ENCODE assay signal across 20 cellular contexts in genomic region chr9:13816837-13817236, GRCh38.
DNase-seq lines count a peak whose midpoint lies in the region; ATAC-seq and TF ChIP-seq lines count a peak whose summit lies in the region.
"Had no signal": no experiment of that assay in that cellular context is flagged by ENCODE, and none has a peak within 500 bp of the region (broad histone marks: within the 10 kb centered on the region; RNA-seq: fewer than 3 reads in every experiment).

No MANE protein-coding gene starts in this region.

- POLR2A ChIA-PET in MCF 10A (lab: Yijun Ruan, JAX): interaction anchor here (0.5 to 1.6 kb wide), 3 partner anchors 11 to 422 kb away, joined by 3 to 6 read pairs (median 3); no protein-coding TSS in a partner anchor
- POLR2A ChIA-PET in activated CD4-positive, alpha-beta memory T cell treated with anti-CD3 and anti-CD28 coated beads for 36 hours (lab: Charles Lee): no interaction called here

- no peak overlapping the region for H3K4me3 Mint-ChIP-seq in MCF 10A (ENCODE audit: unreplicated experiment)
- no peak overlapping the region for H3K4me3 Mint-ChIP-seq in activated CD4-positive, alpha-beta memory T cell treated with anti-CD3 and anti-CD28 coated beads for 36 hours
- H3K4me3 Mint-ChIP-seq: B cell; CD4-positive, CD25-positive, alpha-beta regulatory T cell had no signal

- H3K4me1 Mint-ChIP-seq in MCF 10A (ENCODE audit: insufficient read depth, unreplicated experiment): peaks cover 6% of the 10 kb centered on the region
- no peaks in the 10 kb centered on the region for H3K4me1 Mint-ChIP-seq in activated CD4-positive, alpha-beta memory T cell treated with anti-CD3 and anti-CD28 coated beads for 36 hours (ENCODE audit: low read depth)
- H3K4me1 Mint-ChIP-seq: B cell; CD4-positive, CD25-positive, alpha-beta regulatory T cell had no signal

- BruUV-seq in MCF 10A (replicated peaks; lab: Mats Ljungman, UMichigan): no TSS peak

- DNase-seq in HT1080 (ENCODE audit: low read depth) (peak; percentile 11), MCF 10A (ENCODE audit: unreplicated experiment) (peak; percentile 60), fibroblast of gingiva (ENCODE audit: low read depth) (peak; percentile 3), retinal pigment epithelial cell (ENCODE audit: low read depth) (peak; percentile 82), hepatic stellate cell (ENCODE audit: low spot score) (no peak)
- no peak for DNase-seq in activated CD4-positive, alpha-beta memory T cell treated with anti-CD3 and anti-CD28 coated beads for 36 hours
- DNase-seq: CD4-positive, CD25-positive, alpha-beta regulatory T cell; COR-L47; IMR-90; MM.1S; NCI-H1092; NCI-H1436 treated with DMSO at 0.1 percent for 48 hours; NCI-H2029 treated with DMSO at 0.1 percent for 48 hours; NCI-H2171 treated with DMSO at 0.1 percent for 48 hours; NCI-H446; SHP77 treated with DMSO at 0.1 percent for 48 hours; SK-N-SH had no signal

- no peak for TF ChIP-seq CTCF in MCF 10A (IDR thresholded peaks at IDR 0.05; ENCODE audit: unreplicated experiment)
- TF ChIP-seq CTCF in retinal pigment epithelial cell (conservative IDR thresholded peaks at IDR 0.05; ENCODE audit: low read depth, low read length): no peak

- intact Hi-C loops in MCF 10A (cut with micrococcal nuclease): no loop called here
- intact Hi-C loops in activated CD4-positive, alpha-beta memory T cell treated with anti-CD3 and anti-CD28 coated beads for 36 hours (cut with micrococcal nuclease): no loop called here

- no peaks in the 10 kb centered on the region for H3K9me3 Mint-ChIP-seq in MCF 10A (ENCODE audit: unreplicated experiment)
- peaks cover 10% of the 10 kb centered on the region for H3K9me3 Mint-ChIP-seq in activated CD4-positive, alpha-beta memory T cell treated with anti-CD3 and anti-CD28 coated beads for 36 hours

- ATAC-seq in GM21423 (IDR thresholded peaks at IDR 0.05; ENCODE audit: unreplicated experiment): no peak
- no peak for ATAC-seq in GM18520 (IDR thresholded peaks at IDR 0.05; ENCODE audit: unreplicated experiment)

- H3K36me3 Mint-ChIP-seq in MCF 10A (ENCODE audit: insufficient read depth, unreplicated experiment): peaks cover 6% of the 10 kb centered on the region
- H3K36me3 Mint-ChIP-seq in activated CD4-positive, alpha-beta memory T cell treated with anti-CD3 and anti-CD28 coated beads for 36 hours: no peaks in the 10 kb centered on the region
- H3K36me3 Mint-ChIP-seq: CD4-positive, CD25-positive, alpha-beta regulatory T cell had no signal

- CTCF ChIA-PET in MCF 10A (lab: Yijun Ruan, JAX): interaction anchor here (0.6 to 1.2 kb wide), 3 partner anchors 33 to 537 kb away, joined by 3 to 6 read pairs (median 3); no protein-coding TSS in a partner anchor
- CTCF ChIA-PET in activated CD4-positive, alpha-beta memory T cell treated with anti-CD3 and anti-CD28 coated beads for 36 hours (lab: Charles Lee): no interaction called here

- H3K4me3 ChIP-seq in retinal pigment epithelial cell (ENCODE audit: low read length): no peak overlapping the region

- no peaks in the 10 kb centered on the region for H3K27me3 Mint-ChIP-seq in MCF 10A (ENCODE audit: insufficient read depth, unreplicated experiment)
- no peaks in the 10 kb centered on the region for H3K27me3 Mint-ChIP-seq in activated CD4-positive, alpha-beta memory T cell treated with anti-CD3 and anti-CD28 coated beads for 36 hours
- H3K27me3 Mint-ChIP-seq: B cell; CD4-positive, CD25-positive, alpha-beta regulatory T cell had no signal

- no peak overlapping the region for H3K27ac Mint-ChIP-seq in MCF 10A (ENCODE audit: low read depth, unreplicated experiment)
- no peak overlapping the region for H3K27ac Mint-ChIP-seq in activated CD4-positive, alpha-beta memory T cell treated with anti-CD3 and anti-CD28 coated beads for 36 hours
- H3K27ac Mint-ChIP-seq: B cell; CD4-positive, CD25-positive, alpha-beta regulatory T cell had no signal

Comparison
In these comparisons a context has a peak if more than half of its experiments do, and no peak if none do; other contexts are left out.
1. DNase-seq: peak in HT1080 (single experiment), MCF 10A (single experiment), fibroblast of gingiva (single experiment) and retinal pigment epithelial cell (single experiment); none in activated CD4-positive, alpha-beta memory T cell treated with anti-CD3 and anti-CD28 coated beads for 36 hours (single experiment) and hepatic stellate cell (single experiment).